In genomic region chr2:184154438-184154837, GRCh38 we compare ENCODE assay signal across 22 cellular contexts.
DNase-seq lines count a peak whose midpoint lies in the region; ATAC-seq and TF ChIP-seq lines count a peak whose summit lies in the region.
"Had no signal": no experiment of that assay in that cellular context is flagged by ENCODE, and none has a peak within 500 bp of the region (broad histone marks: within the 10 kb centered on the region; RNA-seq: fewer than 3 reads in every experiment).

No MANE protein-coding gene starts in this region.

- H3K4me3 Mint-ChIP-seq in WTC11, result no peak overlapping the region
- H3K4me3 Mint-ChIP-seq: activated CD8-positive, alpha-beta T cell treated with anti-CD3 and anti-CD28 coated beads for 36 hours; activated naive CD8-positive, alpha-beta T cell; activated T-cell treated with anti-CD3 and anti-CD28 coated beads, Interleukin-2, amount 50 U/mL, for 72 hours; T-helper 1 cell treated with Interleukin-12 subunit alpha and Interleukin-12 subunit beta and Interleukin-4 antibody, amounts not matched to agents 30 μg/mL and 1 μg/mL, for 36 hours had no signal

- ATAC-seq in WTC11, result peak; percentile 83
- ATAC-seq: activated CD8-positive, alpha-beta T cell treated with anti-CD3 and anti-CD28 coated beads for 36 hours; activated T-cell treated with anti-CD3 and anti-CD28 coated beads, Interleukin-2, amount 50 U/mL, for 72 hours; left colon; mucosa of descending colon; right cardiac atrium had no signal

- peaks cover 2% of the 10 kb centered on the region; the same call in 1 of the 2 replicates for H3K27me3 Mint-ChIP-seq in WTC11 (ENCODE audit: low read depth)
- H3K27me3 Mint-ChIP-seq: activated CD8-positive, alpha-beta T cell treated with anti-CD3 and anti-CD28 coated beads for 36 hours; activated naive CD8-positive, alpha-beta T cell had no signal

- H3K4me1 Mint-ChIP-seq in WTC11, result peaks cover 19% of the 10 kb centered on the region

- peak overlapping the region; percentile 21 for H3K27ac Mint-ChIP-seq in WTC11
- H3K27ac Mint-ChIP-seq: activated CD8-positive, alpha-beta T cell treated with anti-CD3 and anti-CD28 coated beads for 36 hours; activated naive CD8-positive, alpha-beta T cell; activated T-cell treated with anti-CD3 and anti-CD28 coated beads, Interleukin-2, amount 50 U/mL, for 72 hours; T-helper 1 cell treated with Interleukin-12 subunit alpha and Interleukin-12 subunit beta and Interleukin-4 antibody, amounts not matched to agents 30 μg/mL and 1 μg/mL, for 36 hours had no signal

- CTCF ChIA-PET in WTC11 (lab: Charles Lee), result no interaction called here

- peaks cover 21% of the 10 kb centered on the region for H3K9me3 Mint-ChIP-seq in WTC11

- DNase-seq in NCI-H82 (lab: John Stamatoyannopoulos, UW) (peak; percentile 34), NCI-H82 treated with DMSO at 0.1 percent for 48 hours (lab: John Stamatoyannopoulos, UW; ENCODE audit: unreplicated experiment) (no peak), WTC11 (ENCODE audit: low spot score) (no peak), fibroblast of villous mesenchyme (ENCODE audit: low read depth) (peak; percentile 1), non-pigmented ciliary epithelial cell (ENCODE audit: low read depth) (peak; percentile 34), UCSD-AML1 (lab: John Stamatoyannopoulos, UW; ENCODE audit: unreplicated experiment) (no peak), NCI-H2029 (lab: John Stamatoyannopoulos, UW) (no peak), Ammon's horn (ENCODE audit: low spot score) (no peak)
- DNase-seq: activated CD8-positive, alpha-beta T cell treated with anti-CD3 and anti-CD28 coated beads for 36 hours; activated T-cell treated with anti-CD3 and anti-CD28 coated beads, Interleukin-2, amount 50 U/mL, for 72 hours; C1 segment of cervical spinal cord; hippocampal formation; left colon; mucosa of descending colon; NCI-H2081; NCI-H524; right cardiac atrium; stimulated activated naive CD4-positive, alpha-beta T cell treated with Interleukin-2 at 50 U/mL for 16 hours; transverse colon had no signal

- peaks cover 14% of the 10 kb centered on the region for H3K36me3 Mint-ChIP-seq in WTC11
- H3K36me3 Mint-ChIP-seq: activated naive CD8-positive, alpha-beta T cell had no signal

- POLR2A ChIA-PET in WTC11 (lab: Charles Lee), result no interaction called here

- TF ChIP-seq CTCF in WTC11 (IDR thresholded peaks at IDR 0.05) (no peak), fibroblast of villous mesenchyme (IDR thresholded peaks at IDR 0.05; ENCODE audit: insufficient read depth, low read depth, low read length) (no peak)

- no peak overlapping the region for H3K4me3 ChIP-seq in fibroblast of villous mesenchyme (ENCODE audit: low read depth, low read length)
- H3K4me3 ChIP-seq: cardiac muscle cell, mucosa of descending colon, transverse colon had no signal

TF ChIP-seq in WTC11, 78 proteins besides CTCF, POLR2A, EP300 and RAD21 (continues in another document):
- no peak for TF ChIP-seq SMAD3 (CRISPR knock-in tag; IDR thresholded peaks at IDR 0.05; ENCODE audit: borderline replicate concordance)
- no peak for TF ChIP-seq SMAD4 (CRISPR knock-in tag; IDR thresholded peaks at IDR 0.05)
- TF ChIP-seq STAT6 (CRISPR knock-in tag; conservative IDR thresholded peaks at IDR 0.05; ENCODE audit: low read depth), result no peak
- TF ChIP-seq USF1 (CRISPR knock-in tag; IDR thresholded peaks at IDR 0.05), result no peak
- TF ChIP-seq ZBTB43 (CRISPR knock-in tag; IDR thresholded peaks at IDR 0.05), result no peak
- TF ChIP-seq CREM (CRISPR knock-in tag; IDR thresholded peaks at IDR 0.05), result no peak
- TF ChIP-seq GRHL2 (CRISPR knock-in tag; IDR thresholded peaks at IDR 0.05; ENCODE audit: insufficient replicate concordance, severe bottlenecking), result no peak
- no peak for TF ChIP-seq HMGXB4 (CRISPR knock-in tag; IDR thresholded peaks at IDR 0.05)
- no peak for TF ChIP-seq ZMAT4 (CRISPR knock-in tag; IDR thresholded peaks at IDR 0.05)
- TF ChIP-seq MXD4 (CRISPR knock-in tag; IDR thresholded peaks at IDR 0.05; ENCODE audit: borderline replicate concordance), result no peak
- TF ChIP-seq NR1H2 (CRISPR knock-in tag; IDR thresholded peaks at IDR 0.05), result no peak
- TF ChIP-seq AFF4 (CRISPR knock-in tag; IDR thresholded peaks at IDR 0.05; ENCODE audit: borderline replicate concordance), result no peak

Comparison
In these comparisons a context has a peak if more than half of its experiments do, and no peak if none do; other contexts are left out.
1. DNase-seq: peak in NCI-H82 (single experiment), fibroblast of villous mesenchyme (single experiment) and non-pigmented ciliary epithelial cell (single experiment); none in NCI-H82 treated with DMSO at 0.1 percent for 48 hours (single experiment), WTC11 (single experiment), UCSD-AML1 (single experiment), NCI-H2029 (single experiment) and Ammon's horn (single experiment).